In genomic region chr7:67673861-67674260, GRCh38 we compare ENCODE assay signal across 1 cellular context.
TF ChIP-seq lines count a peak whose summit lies in the region.

No MANE protein-coding gene starts in this region.

TF ChIP-seq in K562, 482 proteins besides CTCF, POLR2A, EP300 and RAD21 (continued from another document):
- TF ChIP-seq UBTF (IDR thresholded peaks at IDR 0.05; ENCODE audit: borderline replicate concordance in 1 of 2, low read depth in 2 of 2, low read length in 2 of 2) (no peak), ZMIZ1 (IDR thresholded peaks at IDR 0.05; ENCODE audit: low read depth in 2 of 2, low read length in 2 of 2) (no peak), C11orf30 (IDR thresholded peaks at IDR 0.05; ENCODE audit: low read depth) (0 out of 2 replicates have a peak, but pooled peaks have one; percentile 22), ZNF316 (IDR thresholded peaks at IDR 0.05) (peak; percentile 64), ZNF311 (CRISPR knock-in tag; IDR thresholded peaks at IDR 0.05) (no peak), HLTF (IDR thresholded peaks at IDR 0.05) (no peak), TCFL5 (CRISPR knock-in tag; conservative IDR thresholded peaks at IDR 0.05) (no peak), NR3C1 (CRISPR knock-in tag; IDR thresholded peaks at IDR 0.05) (no peak)
- TF ChIP-seq, protein P1, sequence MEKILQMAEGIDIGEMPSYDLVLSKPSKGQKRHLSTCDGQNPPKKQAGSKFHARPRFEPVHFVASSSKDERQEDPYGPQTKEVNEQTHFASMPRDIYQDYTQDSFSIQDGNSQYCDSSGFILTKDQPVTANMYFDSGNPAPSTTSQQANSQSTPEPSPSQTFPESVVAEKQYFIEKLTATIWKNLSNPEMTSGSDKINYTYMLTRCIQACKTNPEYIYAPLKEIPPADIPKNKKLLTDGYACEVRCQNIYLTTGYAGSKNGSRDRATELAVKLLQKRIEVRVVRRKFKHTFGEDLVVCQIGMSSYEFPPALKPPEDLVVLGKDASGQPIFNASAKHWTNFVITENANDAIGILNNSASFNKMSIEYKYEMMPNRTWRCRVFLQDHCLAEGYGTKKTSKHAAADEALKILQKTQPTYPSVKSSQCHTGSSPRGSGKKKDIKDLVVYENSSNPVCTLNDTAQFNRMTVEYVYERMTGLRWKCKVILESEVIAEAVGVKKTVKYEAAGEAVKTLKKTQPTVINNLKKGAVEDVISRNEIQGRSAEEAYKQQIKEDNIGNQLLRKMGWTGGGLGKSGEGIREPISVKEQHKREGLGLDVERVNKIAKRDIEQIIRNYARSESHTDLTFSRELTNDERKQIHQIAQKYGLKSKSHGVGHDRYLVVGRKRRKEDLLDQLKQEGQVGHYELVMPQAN (IDR thresholded peaks at IDR 0.05; ENCODE audit: borderline replicate concordance): no peak
- TF ChIP-seq, protein P2, sequence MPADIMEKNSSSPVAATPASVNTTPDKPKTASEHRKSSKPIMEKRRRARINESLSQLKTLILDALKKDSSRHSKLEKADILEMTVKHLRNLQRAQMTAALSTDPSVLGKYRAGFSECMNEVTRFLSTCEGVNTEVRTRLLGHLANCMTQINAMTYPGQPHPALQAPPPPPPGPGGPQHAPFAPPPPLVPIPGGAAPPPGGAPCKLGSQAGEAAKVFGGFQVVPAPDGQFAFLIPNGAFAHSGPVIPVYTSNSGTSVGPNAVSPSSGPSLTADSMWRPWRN (IDR thresholded peaks at IDR 0.05; ENCODE audit: low read depth): no peak
TF ChIP-seq in K562: peak in this region for 4.
